Comparison of ENCODE assay signal across 9 cellular contexts in genomic region chr12:42587564-42588307, GRCh38. TPM values are rescaled to one million over a fixed set of nuclear protein-coding genes. Genes with fewer than 3 reads are reported as not detected.
DNase-seq lines count a peak whose midpoint lies in the region; ATAC-seq and TF ChIP-seq lines count a peak whose summit lies in the region.
"Had no signal": no experiment of that assay in that cellular context is flagged by ENCODE, and none has a peak within 500 bp of the region (broad histone marks: within the 10 kb centered on the region; RNA-seq: fewer than 3 reads in every experiment).

No MANE protein-coding gene starts in this region.

- H3K27me3 Mint-ChIP-seq in Caco-2 (ENCODE audit: insufficient read depth, unreplicated experiment) = peaks cover 4% of the 10 kb centered on the region
- H3K27me3 Mint-ChIP-seq in osteocyte (ENCODE audit: unreplicated experiment) = peaks cover 28% of the 10 kb centered on the region

- H3K36me3 Mint-ChIP-seq in Caco-2 (ENCODE audit: insufficient read depth, unreplicated experiment) = no peaks in the 10 kb centered on the region
- peaks cover 11% of the 10 kb centered on the region for H3K36me3 Mint-ChIP-seq in osteocyte (ENCODE audit: unreplicated experiment)

- peak overlapping the region; percentile 72 for H3K4me3 Mint-ChIP-seq in Caco-2 (ENCODE audit: unreplicated experiment)
- H3K4me3 Mint-ChIP-seq in osteocyte (ENCODE audit: unreplicated experiment) = peak overlapping the region; percentile 86

- ATAC-seq in GM18858 (IDR thresholded peaks at IDR 0.05; ENCODE audit: unreplicated experiment) = no peak

- DNase-seq in Caco-2 (peak; percentile 39 to 48), NCI-H82 (lab: John Stamatoyannopoulos, UW) (peak; percentile 41), esophagus muscularis mucosa (ENCODE audit: extremely low spot score) (peak; percentile 66), osteocyte (ENCODE audit: extremely low spot score, unreplicated experiment) (no peak), T1000 (lab: John Stamatoyannopoulos, UW) (no peak), testis (no peak), T-helper 9 cell (no peak)
- DNase-seq: activated effector memory CD4-positive, alpha-beta T cell treated with anti-CD3 and anti-CD28 coated beads, Interleukin-2, amount 50 U/mL, for 16 hours had no signal

- TF ChIP-seq POLR2A in esophagus muscularis mucosa (IDR thresholded peaks at IDR 0.05; ENCODE audit: low read depth) (no peak), testis (IDR thresholded peaks at IDR 0.05) (no peak)

- WGBS in esophagus muscularis mucosa = 33% methylated on average over 7 of the region's 7 CpGs
- 34 to 51% methylated on average over 7 of the region's 7 CpGs for WGBS in testis, 2 donors

- POLR2A ChIA-PET in Caco-2 (lab: Charles Lee) = no interaction called here

- no peaks in the 10 kb centered on the region for H3K9me3 Mint-ChIP-seq in Caco-2 (ENCODE audit: unreplicated experiment)
- H3K9me3 Mint-ChIP-seq in osteocyte (ENCODE audit: unreplicated experiment) = no peaks in the 10 kb centered on the region

- H3K4me1 Mint-ChIP-seq in Caco-2 (ENCODE audit: low read depth, unreplicated experiment) (peaks cover 12% of the 10 kb centered on the region), osteocyte (ENCODE audit: unreplicated experiment) (peaks cover 43% of the 10 kb centered on the region)

- H3K36me3 ChIP-seq in Caco-2 (ENCODE audit: control insufficient read depth, insufficient read depth, low read length) (no peaks in the 10 kb centered on the region), esophagus muscularis mucosa (no peaks in the 10 kb centered on the region), testis (ENCODE audit: low read depth, missing control alignments) (no peaks in the 10 kb centered on the region)

- H3K27ac ChIP-seq in esophagus muscularis mucosa (replicated peaks in 1 of 4) (peak overlapping the region; percentile 35 to 82 (median 67)), testis (no peak overlapping the region)

- no peaks in the 10 kb centered on the region for H3K9me3 ChIP-seq in Caco-2
- no peaks in the 10 kb centered on the region for H3K9me3 ChIP-seq in esophagus muscularis mucosa
- H3K9me3 ChIP-seq in testis = no peaks in the 10 kb centered on the region

- BruUV-seq in Caco-2 (replicated peaks; lab: Mats Ljungman, UMichigan) = no TSS peak

- H3K4me1 ChIP-seq in Caco-2 = peaks cover 17% of the 10 kb centered on the region
- H3K4me1 ChIP-seq in esophagus muscularis mucosa = peaks cover 33 to 75% (median 66%) of the 10 kb centered on the region in 4 donors
- H3K4me1 ChIP-seq in testis = peaks cover 12% of the 10 kb centered on the region

- intact Hi-C loops in Caco-2 (cut with micrococcal nuclease; ENCODE audit: unreplicated experiment) = loop anchor here (1.0 to 5.0 kb wide), 3 partner anchors 105 to 750 kb away; no protein-coding TSS in a partner anchor
- intact Hi-C loops in esophagus muscularis mucosa (cut with DNase I) = loop anchor here (5.0 to 10.0 kb wide), 4 partner anchors 105 to 700 kb away; no protein-coding TSS in a partner anchor
- intact Hi-C loops in testis (cut with DNase I; ENCODE audit: low total_unique reads) = no loop called here

- CTCF ChIA-PET in Caco-2 (lab: Charles Lee) = interaction anchor here (1.5 kb wide), 1 partner anchor 105 kb away, joined by 3 read pairs; no protein-coding TSS in a partner anchor

- H3K27ac Mint-ChIP-seq in Caco-2 (ENCODE audit: unreplicated experiment) (no peak overlapping the region), osteocyte (ENCODE audit: unreplicated experiment) (peak overlapping the region; percentile 58)

- peaks cover 9% of the 10 kb centered on the region for H3K27me3 ChIP-seq in Caco-2 (replicated peaks; ENCODE audit: control insufficient read depth, insufficient read depth, low read length)
- no peaks in the 10 kb centered on the region for H3K27me3 ChIP-seq in esophagus muscularis mucosa
- no peaks in the 10 kb centered on the region for H3K27me3 ChIP-seq in testis

- H3K4me3 ChIP-seq in Caco-2 (ENCODE audit: low read depth, low read length) = no peak overlapping the region
- H3K4me3 ChIP-seq in esophagus muscularis mucosa = peak overlapping the region; percentile 74 to 96 (median 83)
- H3K4me3 ChIP-seq in testis = no peak overlapping the region

- TF ChIP-seq EP300 in esophagus muscularis mucosa (IDR thresholded peaks at IDR 0.05) = no peak

- no peak for TF ChIP-seq CTCF in Caco-2 (IDR thresholded peaks at IDR 0.05; ENCODE audit: insufficient read depth in 1 of 2, low read depth in 1 of 2, low read length in 1 of 2, severe bottlenecking in 1 of 2, unreplicated experiment in 1 of 2)
- TF ChIP-seq CTCF in esophagus muscularis mucosa (IDR thresholded peaks at IDR 0.05) = no peak
- no peak for TF ChIP-seq CTCF in osteocyte (IDR thresholded peaks at IDR 0.05)
- TF ChIP-seq CTCF in testis (IDR thresholded peaks at IDR 0.05) = no peak

RNA-seq across cellular contexts. Expression of gene PRICKLE1, which starts 1.8 kb away (rescaled TPM):
- total RNA-seq in Caco-2 (2022) = 3.8 and 4.5 TPM in 2 replicates
- total RNA-seq in esophagus muscularis mucosa = 10 to 100 TPM; 12.5 to 36.9 (median 24.4) TPM
- 30.6 and 31.9 TPM in 2 replicates for total RNA-seq in osteocyte
- total RNA-seq in testis = 10 to 100 TPM in 1 of 2 donors, 1 to 10 TPM in 1; 7.9 to 11.5 TPM
- polyA plus RNA-seq in testis (ENCODE audit: insufficient read depth, low read depth, low replicate concordance) = 16.5 TPM

Comparison
In these comparisons a context has a peak if more than half of its experiments do, and no peak if none do; other contexts are left out.
1. DNase-seq: peak in Caco-2 (2 of 2), NCI-H82 (single experiment) and esophagus muscularis mucosa (single experiment); none in osteocyte (single experiment), T1000 (single experiment), testis (single experiment) and T-helper 9 cell (single experiment).
2. H3K4me3 ChIP-seq: peak in esophagus muscularis mucosa (4 of 4); none in Caco-2 (single experiment) and testis (0 of 2).
3. H3K27ac ChIP-seq: peak in esophagus muscularis mucosa (4 of 4); none in testis (0 of 2).